In the genomic region with DNA sequence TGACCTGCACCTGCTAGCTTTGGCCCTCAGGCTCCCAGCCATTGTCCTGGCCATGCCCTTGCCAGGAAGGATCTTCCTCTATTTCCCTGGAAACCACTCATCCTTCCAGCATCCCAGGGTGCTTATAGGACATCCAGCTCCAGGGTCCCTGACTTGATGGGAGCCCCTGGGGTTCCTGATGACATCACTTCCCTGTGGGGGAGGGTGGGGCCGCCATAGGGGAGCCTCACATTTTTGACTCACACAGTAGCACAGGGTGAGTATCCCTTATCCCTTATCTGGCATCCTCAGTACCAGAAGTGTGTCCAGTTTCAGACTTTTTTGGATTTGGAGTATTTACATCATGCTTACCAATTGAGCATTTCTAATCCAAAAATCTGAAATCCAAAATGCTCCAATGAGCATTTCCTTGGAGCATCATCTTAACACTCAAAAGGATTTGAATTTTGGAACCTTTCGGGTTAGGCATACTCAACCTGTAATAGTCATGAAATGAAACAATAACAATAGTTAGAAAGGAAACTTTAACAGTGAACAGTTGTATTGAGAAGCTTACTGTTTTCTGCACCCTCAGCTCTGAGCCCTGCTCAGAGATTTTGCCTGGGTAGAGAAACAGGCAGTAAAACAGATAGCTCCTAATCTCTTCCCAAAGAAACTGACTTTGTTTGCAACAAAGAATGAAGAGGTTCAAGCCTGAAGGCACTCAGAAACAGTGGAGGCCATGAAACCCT, we compare ENCODE assay signal across 21 cellular contexts. TPM values are rescaled to one million over a fixed set of nuclear protein-coding genes. Genes with fewer than 3 reads are reported as not detected.
DNase-seq lines count a peak whose midpoint lies in the region; ATAC-seq, FAIRE-seq and TF ChIP-seq lines count a peak whose summit lies in the region.
"Had no signal": no experiment of that assay in that cellular context is flagged by ENCODE, and none has a peak within 500 bp of the region (broad histone marks: within the 10 kb centered on the region; RNA-seq: fewer than 3 reads in every experiment).

No MANE protein-coding gene starts in this region.

- H3K9ac ChIP-seq in K562 (ENCODE audit: insufficient read depth in 1 of 2, low read depth in 2 of 2, low read length in 2 of 2): peak overlapping the region in 1 of 2 experiments; percentile 43; a peak in 1 of 4 replicates

- CTCF ChIA-PET in K562 (lab: Yijun Ruan, JAX; ENCODE audit: low intra/inter-chr PET ratio): no interaction called here

- H3K4me1 Mint-ChIP-seq in CD14-positive monocyte: peaks cover 19% of the 10 kb centered on the region
- H3K4me1 Mint-ChIP-seq in natural killer cell treated with Interleukin-12 subunit alpha and Interleukin-12 subunit beta and Interleukin-15 and Interleukin-18, amount 100 ng/mL, for 72 hours (ENCODE audit: low read depth in 2 of 2): peaks cover 11 to 22% of the 10 kb centered on the region in 2 donors
- H3K4me1 Mint-ChIP-seq: H9 had no signal

- TF ChIP-seq CTCF in 22Rv1 (IDR thresholded peaks at IDR 0.05): no peak
- no peak for TF ChIP-seq CTCF in CD14-positive monocyte (IDR thresholded peaks at IDR 0.05)
- TF ChIP-seq CTCF in K562 (IDR thresholded peaks at IDR 0.05 in 2 of 3, conservative IDR thresholded peaks at IDR 0.05 in 1 of 3; ENCODE audit: insufficient read depth in 2 of 3, low read depth in 1 of 3, low read length in 3 of 3): no peak

- H3K4me1 ChIP-seq in K562 (replicated peaks in 1 of 2; ENCODE audit: control insufficient read depth in 2 of 2, insufficient read depth in 2 of 2, low read length in 2 of 2): peaks cover 2 to 12% of the 10 kb centered on the region in 2 experiments; a peak in 4 of 5 replicates
- H3K4me1 ChIP-seq: psoas muscle, upper lobe of left lung had no signal

- no peak for TF ChIP-seq EP300 in K562 (IDR thresholded peaks at IDR 0.05; ENCODE audit: low read length)

- no peak for FAIRE-seq in K562 (lab: Jason Lieb, UNC)
- no peak for FAIRE-seq in RCC 7860 (lab: Jason Lieb, UNC)

- no peaks in the 10 kb centered on the region for H3K9me3 ChIP-seq in K562 (replicated peaks; ENCODE audit: control insufficient read depth, insufficient read depth, low read depth, low read length)

- H2AFZ ChIP-seq in K562 (ENCODE audit: low read depth, low read length): no peak overlapping the region

- H3K9me3 Mint-ChIP-seq in CD14-positive monocyte: peaks cover 2 to 16% (median 9%) of the 10 kb centered on the region in 7 donors
- no peaks in the 10 kb centered on the region for H3K9me3 Mint-ChIP-seq in natural killer cell treated with Interleukin-12 subunit alpha and Interleukin-12 subunit beta and Interleukin-15 and Interleukin-18, amount 100 ng/mL, for 72 hours

- H3K27me3 Mint-ChIP-seq in CD14-positive monocyte (ENCODE audit: low read depth in 3 of 3): no peaks in the 10 kb centered on the region
- H3K27me3 Mint-ChIP-seq in natural killer cell treated with Interleukin-12 subunit alpha and Interleukin-12 subunit beta and Interleukin-15 and Interleukin-18, amount 100 ng/mL, for 72 hours: no peaks in the 10 kb centered on the region
- H3K27me3 Mint-ChIP-seq: naive thymus-derived CD4-positive, alpha-beta T cell had no signal

- no peaks in the 10 kb centered on the region for H3K9me1 ChIP-seq in K562 (ENCODE audit: control insufficient read depth, insufficient read depth, low read length)

- peaks cover 30 to 56% of the 10 kb centered on the region in 2 donors for H3K36me3 Mint-ChIP-seq in CD14-positive monocyte
- peaks cover 22% of the 10 kb centered on the region for H3K36me3 Mint-ChIP-seq in natural killer cell treated with Interleukin-12 subunit alpha and Interleukin-12 subunit beta and Interleukin-15 and Interleukin-18, amount 100 ng/mL, for 72 hours

- 62% methylated on average over 2 of the region's 2 CpGs for WGBS in K562 (ENCODE audit: insufficient coverage, low coverage, missing lambda C conversion rate)

- TF ChIP-seq POLR2A in K562 (conservative IDR thresholded peaks at IDR 0.05): no peak

- DNase-seq in CD14-positive monocyte (ENCODE audit: low spot score): no peak
- DNase-seq in K562 (ENCODE audit: extremely low read depth in 1 of 4, low spot score in 3 of 4): no peak
- peak; percentile 32 for DNase-seq in natural killer cell treated with Interleukin-12 subunit alpha and Interleukin-12 subunit beta and Interleukin-15 and Interleukin-18, amount 100 ng/mL, for 72 hours (ENCODE audit: low spot score)
- no peak for DNase-seq in RPMI8226
- no peak for DNase-seq in RCC 7860 (ENCODE audit: low spot score)
- DNase-seq: activated CD4-positive, alpha-beta T cell treated with anti-CD3 and anti-CD28 coated beads for 1 hour; activated gamma-delta T cell; amygdala; cerebellar nuclear complex; effector memory CD4-positive, alpha-beta T cell; H9; mesendoderm; naive thymus-derived CD4-positive, alpha-beta T cell; NCI-H1417 treated with DMSO at 0.1 percent for 48 hours; NCI-H524; psoas muscle; stimulated activated CD4-positive, alpha-beta T cell treated with anti-CD3 and anti-CD28 coated beads, Interleukin-4, amount 100 ng/mL, for 1 hour had no signal

- no peaks in the 10 kb centered on the region for H3K27me3 ChIP-seq in K562 (ENCODE audit: control insufficient read depth in 2 of 2, insufficient read depth in 2 of 2, low read length in 2 of 2)
- H3K27me3 ChIP-seq: upper lobe of left lung had no signal

- H3K4me3 ChIP-seq in K562: no peak overlapping the region
- H3K4me3 ChIP-seq: psoas muscle, upper lobe of left lung had no signal

- H4K20me1 ChIP-seq in K562 (replicated peaks; ENCODE audit: control insufficient read depth, insufficient read depth, low read length): no peaks in the 10 kb centered on the region

- POLR2A ChIA-PET in K562 (lab: Yijun Ruan, JAX): interaction anchor here (0.6 to 1.0 kb wide), 3 partner anchors 34 to 478 kb away, joined by 3 to 4 read pairs (median 3); no protein-coding TSS in a partner anchor

- TF ChIP-seq RAD21 in K562 (CRISPR knock-in tag; conservative IDR thresholded peaks at IDR 0.05 in 1 of 2, IDR thresholded peaks at IDR 0.05 in 1 of 2): no peak

- in situ Hi-C loops in K562 (cut with MboI): no loop called here

- H3K36me3 ChIP-seq in K562 (ENCODE audit: control insufficient read depth, insufficient read depth, low read length): peaks cover 29% of the 10 kb centered on the region; the same call in 2 of the 3 replicates

- H3K27ac ChIP-seq in 22Rv1: peak overlapping the region; percentile 25
- no peak overlapping the region for H3K27ac ChIP-seq in K562 (ENCODE audit: extremely low read depth, low read depth, low read length)
- H3K27ac ChIP-seq: psoas muscle, upper lobe of left lung had no signal

- ATAC-seq in K562 (peak; percentile 28; the same call in 2 of the 3 replicates), HG03439 (IDR thresholded peaks at IDR 0.05; ENCODE audit: unreplicated experiment) (no peak), GM19467 (IDR thresholded peaks at IDR 0.05; ENCODE audit: unreplicated experiment) (no peak)
- ATAC-seq in natural killer cell treated with Interleukin-12 subunit alpha and Interleukin-12 subunit beta and Interleukin-15 and Interleukin-18, amount 100 ng/mL, for 72 hours: peak in 1 of 2 donors; percentile 40

- no peak overlapping the region for H3K4me3 Mint-ChIP-seq in CD14-positive monocyte
- H3K4me3 Mint-ChIP-seq in natural killer cell treated with Interleukin-12 subunit alpha and Interleukin-12 subunit beta and Interleukin-15 and Interleukin-18, amount 100 ng/mL, for 72 hours: no peak overlapping the region
- H3K4me3 Mint-ChIP-seq: H9; naive thymus-derived CD4-positive, alpha-beta T cell had no signal

- H3K4me2 ChIP-seq in K562 (ENCODE audit: insufficient read depth, low read length): no peak overlapping the region

- BruUV-seq in K562 (replicated peaks; lab: Mats Ljungman, UMichigan): no TSS peak

- intact Hi-C loops in CD14-positive monocyte (cut with micrococcal nuclease): no loop called here
- intact Hi-C loops in K562 (cut with micrococcal nuclease): no loop called here

- H3K79me2 ChIP-seq in K562 (ENCODE audit: control insufficient read depth, insufficient read depth, low read length): no peaks in the 10 kb centered on the region

- peak overlapping the region in 5 of 7 donors; percentile 0 to 18 (median 7) for H3K27ac Mint-ChIP-seq in CD14-positive monocyte
- peak overlapping the region in 1 of 2 donors; percentile 43 for H3K27ac Mint-ChIP-seq in natural killer cell treated with Interleukin-12 subunit alpha and Interleukin-12 subunit beta and Interleukin-15 and Interleukin-18, amount 100 ng/mL, for 72 hours

RNA-seq across cellular contexts. Expression of a gene that starts 22.1 kb away (rescaled TPM):
- 10 to 100 TPM; 27.6 to 28.2 TPM for polyA plus RNA-seq in CD14-positive monocyte
- 24.5 and 78.1 TPM in 2 replicates for total RNA-seq in K562 (2011; cell fraction: chromatin; rRNA removed; ENCODE audit: low replicate concordance)
- 49.7 and 54.7 TPM in 2 replicates for total RNA-seq in K562 (2011; cell fraction: nucleolus; rRNA removed)
- 30.4 and 33.4 TPM in 2 replicates for total RNA-seq in K562 (2011; cell fraction: nucleoplasm; rRNA removed)
- 42.6 and 46.7 TPM in 2 replicates for total RNA-seq in K562 (2014; rRNA removed)
- total RNA-seq in K562 (2014; rRNA removed; fragmentation: Illumina TruSeq; extraction: Trizol): 11.6 and 13.1 TPM in 2 replicates
- 19.5 and 21.9 TPM in 2 replicates for total RNA-seq in K562 (2015; rRNA removed; fragmentation: Illumina TruSeq; extraction: Trizol)
- 32.2 and 35.8 TPM in 2 replicates for total RNA-seq in K562 (2021)
- 17.5 and 21.8 TPM in 2 replicates for polyA plus RNA-seq in K562 (2011; rRNA removed)
- 16.5 and 28.2 TPM in 2 replicates for polyA plus RNA-seq in K562 (2011; cell fraction: cytosol; rRNA removed)
- polyA plus RNA-seq in K562 (2011; cell fraction: nucleus; rRNA removed): 49.0 and 90.0 TPM in 2 replicates
- polyA plus RNA-seq in K562 (2012): 30.8 and 32.9 TPM in 2 replicates
- 12.1 and 18.3 TPM in 2 replicates for polyA plus RNA-seq in K562 (2014; fragmentation: Illumina TruSeq; extraction: Trizol)
- polyA plus RNA-seq in K562 (2014; fragmentation: Nextera tagmentation; extraction: Ambion mirVana): 1 to 10 TPM in 1 of 2 experiments, under 1 TPM in 1; 0.61 to 1.1 TPM
- 38.1 and 38.2 TPM in 2 replicates for polyA plus RNA-seq in K562 (2014; rRNA removed)
- polyA minus RNA-seq in K562 (2011; rRNA and poly(A)+ RNA removed): 10.0 and 16.8 TPM in 2 replicates
- 13.7 and 14.7 TPM in 2 replicates for polyA minus RNA-seq in K562 (2011; cell fraction: cytosol; rRNA and poly(A)+ RNA removed)
- 16.4 and 17.5 TPM in 2 replicates for polyA minus RNA-seq in K562 (2011; cell fraction: nucleus; rRNA and poly(A)+ RNA removed)
- 10 to 100 TPM; 80.9 to 89.3 TPM for total RNA-seq in natural killer cell treated with Interleukin-12 subunit alpha and Interleukin-12 subunit beta and Interleukin-15 and Interleukin-18, amount 100 ng/mL, for 72 hours

RNA-seq across cellular contexts. Expression of a gene that starts 58.9 kb away (rescaled TPM):
- 10 to 100 TPM; 19.1 to 26.9 TPM for polyA plus RNA-seq in CD14-positive monocyte
- 49.1 and 137 TPM in 2 replicates for total RNA-seq in K562 (2011; cell fraction: chromatin; rRNA removed; ENCODE audit: low replicate concordance)
- total RNA-seq in K562 (2011; cell fraction: nucleolus; rRNA removed): 57.9 and 62.0 TPM in 2 replicates
- total RNA-seq in K562 (2011; cell fraction: nucleoplasm; rRNA removed): 59.4 and 93.7 TPM in 2 replicates
- total RNA-seq in K562 (2014; rRNA removed): 9.7 and 15.9 TPM in 2 replicates
- total RNA-seq in K562 (2014; rRNA removed; fragmentation: Illumina TruSeq; extraction: Trizol): 3.7 and 3.9 TPM in 2 replicates
- total RNA-seq in K562 (2015; rRNA removed; fragmentation: Illumina TruSeq; extraction: Trizol): 3.5 and 5.6 TPM in 2 replicates
- total RNA-seq in K562 (2021): 10.8 and 16.0 TPM in 2 replicates
- 9.6 and 13.9 TPM in 2 replicates for polyA plus RNA-seq in K562 (2011; rRNA removed)
- polyA plus RNA-seq in K562 (2011; cell fraction: cytosol; rRNA removed): 10.6 and 10.7 TPM in 2 replicates
- polyA plus RNA-seq in K562 (2011; cell fraction: nucleus; rRNA removed): 88.6 and 117 TPM in 2 replicates
- 4.4 and 18.7 TPM in 2 replicates for polyA plus RNA-seq in K562 (2012)
- polyA plus RNA-seq in K562 (2014; fragmentation: Illumina TruSeq; extraction: Trizol): 5.1 and 10.9 TPM in 2 replicates
- polyA plus RNA-seq in K562 (2014; fragmentation: Nextera tagmentation; extraction: Ambion mirVana): under 1 TPM; 0.34 to 0.72 TPM
- 14.2 and 17.6 TPM in 2 replicates for polyA plus RNA-seq in K562 (2014; rRNA removed)
- 18.0 and 41.6 TPM in 2 replicates for polyA minus RNA-seq in K562 (2011; rRNA and poly(A)+ RNA removed)
- 5.7 and 10.8 TPM in 2 replicates for polyA minus RNA-seq in K562 (2011; cell fraction: cytosol; rRNA and poly(A)+ RNA removed)
- 26.8 and 33.3 TPM in 2 replicates for polyA minus RNA-seq in K562 (2011; cell fraction: nucleus; rRNA and poly(A)+ RNA removed)
- 100 to 1,000 TPM; 121 to 129 TPM for total RNA-seq in natural killer cell treated with Interleukin-12 subunit alpha and Interleukin-12 subunit beta and Interleukin-15 and Interleukin-18, amount 100 ng/mL, for 72 hours
